1 cellular context compared by ENCODE assay signal in the genomic region with DNA sequence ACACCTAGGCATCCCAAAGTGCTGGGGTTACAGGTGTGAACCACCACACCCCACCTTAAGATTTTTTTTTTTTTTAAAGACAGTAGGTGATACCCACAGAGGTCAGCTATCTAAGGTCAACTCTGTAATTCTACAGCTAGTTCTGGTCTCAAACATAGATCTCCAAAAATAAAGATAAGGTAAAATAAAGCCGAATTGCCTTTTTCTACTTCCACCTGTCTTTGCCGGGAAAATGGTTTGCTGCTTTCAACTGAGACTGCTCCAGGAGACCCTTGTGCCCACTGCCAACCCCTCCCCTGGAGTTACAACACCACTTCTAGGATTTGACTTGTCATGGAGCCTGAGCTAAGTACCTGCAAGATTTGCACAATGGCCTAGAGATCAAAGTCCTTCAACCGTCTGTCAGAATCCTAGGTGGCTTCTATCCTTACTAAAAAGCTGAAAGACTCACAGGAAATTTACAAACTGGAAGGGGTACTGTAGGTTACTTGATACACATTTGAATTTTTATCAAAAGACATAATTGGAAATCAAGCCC.
TF ChIP-seq lines count a peak whose summit lies in the region.

No MANE protein-coding gene starts in this region.

TF ChIP-seq in HepG2, 621 proteins besides CTCF, POLR2A, EP300 and RAD21 (continued from another document and continues in another):
- TF ChIP-seq, protein P1, sequence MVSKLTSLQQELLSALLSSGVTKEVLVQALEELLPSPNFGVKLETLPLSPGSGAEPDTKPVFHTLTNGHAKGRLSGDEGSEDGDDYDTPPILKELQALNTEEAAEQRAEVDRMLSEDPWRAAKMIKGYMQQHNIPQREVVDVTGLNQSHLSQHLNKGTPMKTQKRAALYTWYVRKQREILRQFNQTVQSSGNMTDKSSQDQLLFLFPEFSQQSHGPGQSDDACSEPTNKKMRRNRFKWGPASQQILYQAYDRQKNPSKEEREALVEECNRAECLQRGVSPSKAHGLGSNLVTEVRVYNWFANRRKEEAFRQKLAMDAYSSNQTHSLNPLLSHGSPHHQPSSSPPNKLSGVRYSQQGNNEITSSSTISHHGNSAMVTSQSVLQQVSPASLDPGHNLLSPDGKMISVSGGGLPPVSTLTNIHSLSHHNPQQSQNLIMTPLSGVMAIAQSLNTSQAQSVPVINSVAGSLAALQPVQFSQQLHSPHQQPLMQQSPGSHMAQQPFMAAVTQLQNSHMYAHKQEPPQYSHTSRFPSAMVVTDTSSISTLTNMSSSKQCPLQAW (CRISPR knock-in tag; IDR thresholded peaks at IDR 0.05), result no peak
- TF ChIP-seq FOXJ3 (CRISPR knock-in tag; IDR thresholded peaks at IDR 0.05; ENCODE audit: borderline replicate concordance) (peak; percentile 79; the same call in 1 of the 2 replicates), U2AF2 (IDR thresholded peaks at IDR 0.05; ENCODE audit: low read depth, low read length) (no peak), RBM39 (IDR thresholded peaks at IDR 0.05; ENCODE audit: low read depth, low read length, poor library complexity, severe bottlenecking) (no peak), FOXA3 (CRISPR knock-in tag; IDR thresholded peaks at IDR 0.05) (peak; percentile 53), ZNF589 (CRISPR knock-in tag; conservative IDR thresholded peaks at IDR 0.05) (no peak), LCORL (IDR thresholded peaks at IDR 0.05) (no peak), LCORL (CRISPR knock-in tag; IDR thresholded peaks at IDR 0.05) (0 out of 2 replicates have a peak, but pooled peaks have one; percentile 33), ZNF781 (CRISPR knock-in tag; IDR thresholded peaks at IDR 0.05; ENCODE audit: borderline replicate concordance, not compliant biosample characterization) (peak; percentile 34), TBP (CRISPR knock-in tag; IDR thresholded peaks at IDR 0.05) (no peak), KAT8 (CRISPR knock-in tag; IDR thresholded peaks at IDR 0.05) (peak; percentile 38; the same call in 1 of the 2 replicates), ZNF777 (CRISPR knock-in tag; IDR thresholded peaks at IDR 0.05) (0 out of 2 replicates have a peak, but pooled peaks have one; percentile 55), ZNF558 (CRISPR knock-in tag; IDR thresholded peaks at IDR 0.05; ENCODE audit: borderline replicate concordance) (no peak), ZNF564 (CRISPR knock-in tag; IDR thresholded peaks at IDR 0.05) (peak; percentile 53; the same call in 1 of the 2 replicates), SATB2 (CRISPR knock-in tag; IDR thresholded peaks at IDR 0.05) (peak; percentile 60; the same call in 1 of the 2 replicates), MAFF (IDR thresholded peaks at IDR 0.05; ENCODE audit: low read depth, low read length) (peak; percentile 48; the same call in 1 of the 2 replicates), DNMT3B (CRISPR knock-in tag; conservative IDR thresholded peaks at IDR 0.05) (no peak), HDAC1 (CRISPR knock-in tag; IDR thresholded peaks at IDR 0.05) (peak; percentile 60; the same call in 1 of the 2 replicates), MYC (CRISPR knock-in tag; IDR thresholded peaks at IDR 0.05; ENCODE audit: borderline replicate concordance) (peak; percentile 44; the same call in 1 of the 2 replicates), FOSL2 (CRISPR knock-in tag; IDR thresholded peaks at IDR 0.05) (peak; percentile 73), KLF16 (CRISPR knock-in tag; IDR thresholded peaks at IDR 0.05) (0 out of 4 replicates have a peak, but pooled peaks of 1 of the 2 experiments have one; percentile 43), ZNF264 (CRISPR knock-in tag; IDR thresholded peaks at IDR 0.05) (peak; percentile 67), ZEB1 (IDR thresholded peaks at IDR 0.05; ENCODE audit: insufficient replicate concordance, low read depth) (peak; percentile 70), ZNF296 (CRISPR knock-in tag; conservative IDR thresholded peaks at IDR 0.05) (no peak), HOXA3 (CRISPR knock-in tag; IDR thresholded peaks at IDR 0.05) (peak; percentile 73), TCF7 (IDR thresholded peaks at IDR 0.05; ENCODE audit: low read depth) (peak; percentile 20; the same call in 1 of the 2 replicates), TBX2 (CRISPR knock-in tag; IDR thresholded peaks at IDR 0.05; ENCODE audit: borderline replicate concordance) (no peak), RBAK (CRISPR knock-in tag; IDR thresholded peaks at IDR 0.05) (no peak), NR1H2 (CRISPR knock-in tag; IDR thresholded peaks at IDR 0.05; ENCODE audit: borderline replicate concordance, low read depth) (no peak), KLF6 (CRISPR knock-in tag; IDR thresholded peaks at IDR 0.05) (peak; percentile 56; the same call in 1 of the 2 replicates), NCOA5 (CRISPR knock-in tag; IDR thresholded peaks at IDR 0.05) (0 out of 2 replicates have a peak, but pooled peaks have one; percentile 40), BCL6 (CRISPR knock-in tag; IDR thresholded peaks at IDR 0.05) (peak; percentile 89), ONECUT2 (CRISPR knock-in tag; IDR thresholded peaks at IDR 0.05) (no peak), RAD51 (IDR thresholded peaks at IDR 0.05; ENCODE audit: borderline replicate concordance) (no peak), NONO (IDR thresholded peaks at IDR 0.05) (no peak), NONO (CRISPR knock-in tag; conservative IDR thresholded peaks at IDR 0.05) (peak; percentile 45; the same call in 1 of the 2 replicates)
- TF ChIP-seq, protein P2, sequence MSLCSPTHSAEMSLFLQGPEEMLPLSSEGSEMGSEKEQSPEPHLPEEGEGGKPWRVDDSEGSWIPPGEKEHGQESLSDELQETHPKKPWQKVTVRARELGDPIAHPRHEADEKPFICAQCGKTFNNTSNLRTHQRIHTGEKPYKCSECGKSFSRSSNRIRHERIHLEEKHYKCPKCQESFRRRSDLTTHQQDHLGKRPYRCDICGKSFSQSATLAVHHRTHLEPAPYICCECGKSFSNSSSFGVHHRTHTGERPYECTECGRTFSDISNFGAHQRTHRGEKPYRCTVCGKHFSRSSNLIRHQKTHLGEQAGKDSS (CRISPR knock-in tag; IDR thresholded peaks at IDR 0.05; ENCODE audit: borderline replicate concordance, low read depth), result no peak
- TF ChIP-seq, protein P3, sequence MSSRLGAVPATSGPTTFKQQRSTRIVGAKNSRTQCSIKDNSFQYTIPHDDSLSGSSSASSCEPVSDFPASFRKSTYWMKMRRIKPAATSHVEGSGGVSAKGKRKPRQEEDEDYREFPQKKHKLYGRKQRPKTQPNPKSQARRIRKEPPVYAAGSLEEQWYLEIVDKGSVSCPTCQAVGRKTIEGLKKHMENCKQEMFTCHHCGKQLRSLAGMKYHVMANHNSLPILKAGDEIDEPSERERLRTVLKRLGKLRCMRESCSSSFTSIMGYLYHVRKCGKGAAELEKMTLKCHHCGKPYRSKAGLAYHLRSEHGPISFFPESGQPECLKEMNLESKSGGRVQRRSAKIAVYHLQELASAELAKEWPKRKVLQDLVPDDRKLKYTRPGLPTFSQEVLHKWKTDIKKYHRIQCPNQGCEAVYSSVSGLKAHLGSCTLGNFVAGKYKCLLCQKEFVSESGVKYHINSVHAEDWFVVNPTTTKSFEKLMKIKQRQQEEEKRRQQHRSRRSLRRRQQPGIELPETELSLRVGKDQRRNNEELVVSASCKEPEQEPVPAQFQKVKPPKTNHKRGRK (CRISPR knock-in tag; IDR thresholded peaks at IDR 0.05), result no peak
- TF ChIP-seq, protein P4, sequence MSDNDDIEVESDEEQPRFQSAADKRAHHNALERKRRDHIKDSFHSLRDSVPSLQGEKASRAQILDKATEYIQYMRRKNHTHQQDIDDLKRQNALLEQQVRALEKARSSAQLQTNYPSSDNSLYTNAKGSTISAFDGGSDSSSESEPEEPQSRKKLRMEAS (IDR thresholded peaks at IDR 0.05), result 0 out of 2 replicates have a peak, but pooled peaks have one; percentile 27
- TF ChIP-seq, protein P5, sequence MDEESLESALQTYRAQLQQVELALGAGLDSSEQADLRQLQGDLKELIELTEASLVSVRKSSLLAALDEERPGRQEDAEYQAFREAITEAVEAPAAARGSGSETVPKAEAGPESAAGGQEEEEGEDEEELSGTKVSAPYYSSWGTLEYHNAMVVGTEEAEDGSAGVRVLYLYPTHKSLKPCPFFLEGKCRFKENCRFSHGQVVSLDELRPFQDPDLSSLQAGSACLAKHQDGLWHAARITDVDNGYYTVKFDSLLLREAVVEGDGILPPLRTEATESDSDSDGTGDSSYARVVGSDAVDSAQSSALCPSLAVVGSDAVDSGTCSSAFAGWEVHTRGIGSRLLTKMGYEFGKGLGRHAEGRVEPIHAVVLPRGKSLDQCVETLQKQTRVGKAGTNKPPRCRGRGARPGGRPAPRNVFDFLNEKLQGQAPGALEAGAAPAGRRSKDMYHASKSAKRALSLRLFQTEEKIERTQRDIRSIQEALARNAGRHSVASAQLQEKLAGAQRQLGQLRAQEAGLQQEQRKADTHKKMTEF (CRISPR knock-in tag; IDR thresholded peaks at IDR 0.05), result peak; percentile 67
- TF ChIP-seq, protein P6, sequence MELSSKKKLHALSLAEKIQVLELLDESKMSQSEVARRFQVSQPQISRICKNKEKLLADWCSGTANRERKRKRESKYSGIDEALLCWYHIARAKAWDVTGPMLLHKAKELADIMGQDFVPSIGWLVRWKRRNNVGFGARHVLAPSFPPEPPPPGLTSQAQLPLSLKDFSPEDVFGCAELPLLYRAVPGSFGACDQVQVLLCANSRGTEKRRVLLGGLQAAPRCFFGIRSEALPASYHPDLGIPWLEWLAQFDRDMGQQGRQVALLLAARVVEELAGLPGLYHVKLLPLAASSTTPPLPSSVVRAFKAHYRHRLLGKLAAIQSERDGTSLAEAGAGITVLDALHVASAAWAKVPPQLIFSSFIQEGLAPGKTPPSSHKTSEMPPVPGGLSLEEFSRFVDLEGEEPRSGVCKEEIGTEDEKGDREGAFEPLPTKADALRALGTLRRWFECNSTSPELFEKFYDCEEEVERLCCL (CRISPR knock-in tag; IDR thresholded peaks at IDR 0.05; ENCODE audit: borderline replicate concordance), result no peak
- TF ChIP-seq, protein P7, sequence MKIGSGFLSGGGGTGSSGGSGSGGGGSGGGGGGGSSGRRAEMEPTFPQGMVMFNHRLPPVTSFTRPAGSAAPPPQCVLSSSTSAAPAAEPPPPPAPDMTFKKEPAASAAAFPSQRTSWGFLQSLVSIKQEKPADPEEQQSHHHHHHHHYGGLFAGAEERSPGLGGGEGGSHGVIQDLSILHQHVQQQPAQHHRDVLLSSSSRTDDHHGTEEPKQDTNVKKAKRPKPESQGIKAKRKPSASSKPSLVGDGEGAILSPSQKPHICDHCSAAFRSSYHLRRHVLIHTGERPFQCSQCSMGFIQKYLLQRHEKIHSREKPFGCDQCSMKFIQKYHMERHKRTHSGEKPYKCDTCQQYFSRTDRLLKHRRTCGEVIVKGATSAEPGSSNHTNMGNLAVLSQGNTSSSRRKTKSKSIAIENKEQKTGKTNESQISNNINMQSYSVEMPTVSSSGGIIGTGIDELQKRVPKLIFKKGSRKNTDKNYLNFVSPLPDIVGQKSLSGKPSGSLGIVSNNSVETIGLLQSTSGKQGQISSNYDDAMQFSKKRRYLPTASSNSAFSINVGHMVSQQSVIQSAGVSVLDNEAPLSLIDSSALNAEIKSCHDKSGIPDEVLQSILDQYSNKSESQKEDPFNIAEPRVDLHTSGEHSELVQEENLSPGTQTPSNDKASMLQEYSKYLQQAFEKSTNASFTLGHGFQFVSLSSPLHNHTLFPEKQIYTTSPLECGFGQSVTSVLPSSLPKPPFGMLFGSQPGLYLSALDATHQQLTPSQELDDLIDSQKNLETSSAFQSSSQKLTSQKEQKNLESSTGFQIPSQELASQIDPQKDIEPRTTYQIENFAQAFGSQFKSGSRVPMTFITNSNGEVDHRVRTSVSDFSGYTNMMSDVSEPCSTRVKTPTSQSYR (CRISPR knock-in tag; IDR thresholded peaks at IDR 0.05; ENCODE audit: borderline replicate concordance), result no peak
- TF ChIP-seq, protein P8, sequence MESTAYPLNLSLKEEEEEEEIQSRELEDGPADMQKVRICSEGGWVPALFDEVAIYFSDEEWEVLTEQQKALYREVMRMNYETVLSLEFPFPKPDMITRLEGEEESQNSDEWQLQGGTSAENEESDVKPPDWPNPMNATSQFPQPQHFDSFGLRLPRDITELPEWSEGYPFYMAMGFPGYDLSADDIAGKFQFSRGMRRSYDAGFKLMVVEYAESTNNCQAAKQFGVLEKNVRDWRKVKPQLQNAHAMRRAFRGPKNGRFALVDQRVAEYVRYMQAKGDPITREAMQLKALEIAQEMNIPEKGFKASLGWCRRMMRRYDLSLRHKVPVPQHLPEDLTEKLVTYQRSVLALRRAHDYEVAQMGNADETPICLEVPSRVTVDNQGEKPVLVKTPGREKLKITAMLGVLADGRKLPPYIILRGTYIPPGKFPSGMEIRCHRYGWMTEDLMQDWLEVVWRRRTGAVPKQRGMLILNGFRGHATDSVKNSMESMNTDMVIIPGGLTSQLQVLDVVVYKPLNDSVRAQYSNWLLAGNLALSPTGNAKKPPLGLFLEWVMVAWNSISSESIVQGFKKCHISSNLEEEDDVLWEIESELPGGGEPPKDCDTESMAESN (CRISPR knock-in tag; conservative IDR thresholded peaks at IDR 0.05), result 0 out of 2 replicates have a peak, but pooled peaks have one; percentile 35
- TF ChIP-seq, protein P9, sequence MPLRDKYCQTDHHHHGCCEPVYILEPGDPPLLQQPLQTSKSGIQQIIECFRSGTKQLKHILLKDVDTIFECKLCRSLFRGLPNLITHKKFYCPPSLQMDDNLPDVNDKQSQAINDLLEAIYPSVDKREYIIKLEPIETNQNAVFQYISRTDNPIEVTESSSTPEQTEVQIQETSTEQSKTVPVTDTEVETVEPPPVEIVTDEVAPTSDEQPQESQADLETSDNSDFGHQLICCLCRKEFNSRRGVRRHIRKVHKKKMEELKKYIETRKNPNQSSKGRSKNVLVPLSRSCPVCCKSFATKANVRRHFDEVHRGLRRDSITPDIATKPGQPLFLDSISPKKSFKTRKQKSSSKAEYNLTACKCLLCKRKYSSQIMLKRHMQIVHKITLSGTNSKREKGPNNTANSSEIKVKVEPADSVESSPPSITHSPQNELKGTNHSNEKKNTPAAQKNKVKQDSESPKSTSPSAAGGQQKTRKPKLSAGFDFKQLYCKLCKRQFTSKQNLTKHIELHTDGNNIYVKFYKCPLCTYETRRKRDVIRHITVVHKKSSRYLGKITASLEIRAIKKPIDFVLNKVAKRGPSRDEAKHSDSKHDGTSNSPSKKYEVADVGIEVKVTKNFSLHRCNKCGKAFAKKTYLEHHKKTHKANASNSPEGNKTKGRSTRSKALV (CRISPR knock-in tag; IDR thresholded peaks at IDR 0.05), result 0 out of 2 replicates have a peak, but pooled peaks have one; percentile 52
- TF ChIP-seq, protein P10, sequence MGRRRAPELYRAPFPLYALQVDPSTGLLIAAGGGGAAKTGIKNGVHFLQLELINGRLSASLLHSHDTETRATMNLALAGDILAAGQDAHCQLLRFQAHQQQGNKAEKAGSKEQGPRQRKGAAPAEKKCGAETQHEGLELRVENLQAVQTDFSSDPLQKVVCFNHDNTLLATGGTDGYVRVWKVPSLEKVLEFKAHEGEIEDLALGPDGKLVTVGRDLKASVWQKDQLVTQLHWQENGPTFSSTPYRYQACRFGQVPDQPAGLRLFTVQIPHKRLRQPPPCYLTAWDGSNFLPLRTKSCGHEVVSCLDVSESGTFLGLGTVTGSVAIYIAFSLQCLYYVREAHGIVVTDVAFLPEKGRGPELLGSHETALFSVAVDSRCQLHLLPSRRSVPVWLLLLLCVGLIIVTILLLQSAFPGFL (CRISPR knock-in tag; IDR thresholded peaks at IDR 0.05), result no peak
- TF ChIP-seq, protein P11, sequence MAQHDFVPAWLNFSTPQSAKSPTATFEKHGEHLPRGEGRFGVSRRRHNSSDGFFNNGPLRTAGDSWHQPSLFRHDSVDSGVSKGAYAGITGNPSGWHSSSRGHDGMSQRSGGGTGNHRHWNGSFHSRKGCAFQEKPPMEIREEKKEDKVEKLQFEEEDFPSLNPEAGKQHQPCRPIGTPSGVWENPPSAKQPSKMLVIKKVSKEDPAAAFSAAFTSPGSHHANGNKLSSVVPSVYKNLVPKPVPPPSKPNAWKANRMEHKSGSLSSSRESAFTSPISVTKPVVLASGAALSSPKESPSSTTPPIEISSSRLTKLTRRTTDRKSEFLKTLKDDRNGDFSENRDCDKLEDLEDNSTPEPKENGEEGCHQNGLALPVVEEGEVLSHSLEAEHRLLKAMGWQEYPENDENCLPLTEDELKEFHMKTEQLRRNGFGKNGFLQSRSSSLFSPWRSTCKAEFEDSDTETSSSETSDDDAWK (CRISPR knock-in tag; IDR thresholded peaks at IDR 0.05), result no peak
